ENCODE assay signal across 2 cellular contexts in the genomic region with DNA sequence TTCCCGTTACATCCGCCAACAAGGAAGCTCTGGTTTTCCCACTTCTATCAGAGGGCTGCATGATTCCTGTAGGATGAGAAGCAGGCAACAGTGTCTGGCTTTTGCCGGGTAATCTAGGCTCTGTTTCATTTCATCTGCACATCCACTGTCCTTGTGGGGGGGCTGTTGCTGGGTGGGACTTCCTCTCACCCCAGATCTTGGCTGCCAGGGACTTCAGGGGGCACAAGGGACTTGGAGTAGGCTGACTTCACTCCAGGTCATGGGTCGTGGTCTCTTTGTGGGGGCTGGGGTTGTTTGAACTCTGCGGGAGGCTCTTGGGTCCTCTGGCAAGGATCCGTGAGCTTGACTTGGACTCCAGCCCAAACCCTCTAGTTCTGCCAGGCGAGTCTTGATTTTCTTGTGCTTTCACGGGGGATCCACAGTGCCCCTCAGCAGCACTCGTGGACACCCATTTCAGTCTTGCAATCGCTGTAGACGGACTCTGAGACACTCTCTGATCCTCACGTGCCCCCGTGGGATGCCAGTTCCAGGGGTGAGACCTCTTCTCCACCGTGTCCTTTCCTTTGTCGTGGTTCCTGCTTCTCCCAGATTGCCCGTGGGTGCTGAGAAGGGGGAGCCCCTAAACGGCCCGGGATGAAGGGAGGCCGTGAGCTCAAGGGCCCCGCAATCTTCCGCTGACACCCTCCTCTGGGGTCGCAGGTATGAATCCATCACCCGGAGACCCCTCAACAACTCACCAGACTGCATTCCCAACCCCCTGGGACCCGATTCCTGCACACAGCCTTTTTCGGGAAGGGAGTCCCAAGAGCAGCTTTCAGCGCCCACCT.
TF ChIP-seq lines count a peak whose summit lies in the region.

No MANE protein-coding gene starts in this region.

TF ChIP-seq in SK-N-SH, 30 proteins besides CTCF, POLR2A, EP300 and RAD21 (continued from another document):
- TF ChIP-seq, protein P1, sequence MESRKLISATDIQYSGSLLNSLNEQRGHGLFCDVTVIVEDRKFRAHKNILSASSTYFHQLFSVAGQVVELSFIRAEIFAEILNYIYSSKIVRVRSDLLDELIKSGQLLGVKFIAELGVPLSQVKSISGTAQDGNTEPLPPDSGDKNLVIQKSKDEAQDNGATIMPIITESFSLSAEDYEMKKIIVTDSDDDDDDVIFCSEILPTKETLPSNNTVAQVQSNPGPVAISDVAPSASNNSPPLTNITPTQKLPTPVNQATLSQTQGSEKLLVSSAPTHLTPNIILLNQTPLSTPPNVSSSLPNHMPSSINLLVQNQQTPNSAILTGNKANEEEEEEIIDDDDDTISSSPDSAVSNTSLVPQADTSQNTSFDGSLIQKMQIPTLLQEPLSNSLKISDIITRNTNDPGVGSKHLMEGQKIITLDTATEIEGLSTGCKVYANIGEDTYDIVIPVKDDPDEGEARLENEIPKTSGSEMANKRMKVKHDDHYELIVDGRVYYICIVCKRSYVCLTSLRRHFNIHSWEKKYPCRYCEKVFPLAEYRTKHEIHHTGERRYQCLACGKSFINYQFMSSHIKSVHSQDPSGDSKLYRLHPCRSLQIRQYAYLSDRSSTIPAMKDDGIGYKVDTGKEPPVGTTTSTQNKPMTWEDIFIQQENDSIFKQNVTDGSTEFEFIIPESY (IDR thresholded peaks at IDR 0.05; ENCODE audit: borderline replicate concordance, low read depth): no peak
- TF ChIP-seq FOSL2 (IDR thresholded peaks at IDR 0.05; ENCODE audit: borderline replicate concordance, low read depth): no peak
- TF ChIP-seq ELF1 (IDR thresholded peaks at IDR 0.05): no peak
- no peak for TF ChIP-seq NFIC (IDR thresholded peaks at IDR 0.05; ENCODE audit: borderline replicate concordance)
- TF ChIP-seq NRF1 (IDR thresholded peaks at IDR 0.05; ENCODE audit: low read depth, low read length): no peak
- no peak for TF ChIP-seq POLR2AphosphoS5 (IDR thresholded peaks at IDR 0.05; ENCODE audit: low read depth, low read length)
- no peak for TF ChIP-seq YY1 (IDR thresholded peaks at IDR 0.05; ENCODE audit: low read depth)
- no peak for TF ChIP-seq RCOR1 (IDR thresholded peaks at IDR 0.05; ENCODE audit: low read length)
- no peak for TF ChIP-seq SIN3A (IDR thresholded peaks at IDR 0.05; ENCODE audit: borderline replicate concordance, low read depth, low read length)
- TF ChIP-seq TAF1 (IDR thresholded peaks at IDR 0.05; ENCODE audit: borderline replicate concordance, low read depth, low read length): no peak
- no peak for TF ChIP-seq RFX5 (IDR thresholded peaks at IDR 0.05; ENCODE audit: low read length)
- no peak for TF ChIP-seq EZH2phosphoT487 (IDR thresholded peaks at IDR 0.05; ENCODE audit: borderline replicate concordance, low read depth)

TF ChIP-seq in SK-N-SH treated with all-trans-retinoic acid at 6 μM for 48 hours, 23 proteins besides CTCF, POLR2A, EP300 and RAD21:
- TF ChIP-seq, protein P2, sequence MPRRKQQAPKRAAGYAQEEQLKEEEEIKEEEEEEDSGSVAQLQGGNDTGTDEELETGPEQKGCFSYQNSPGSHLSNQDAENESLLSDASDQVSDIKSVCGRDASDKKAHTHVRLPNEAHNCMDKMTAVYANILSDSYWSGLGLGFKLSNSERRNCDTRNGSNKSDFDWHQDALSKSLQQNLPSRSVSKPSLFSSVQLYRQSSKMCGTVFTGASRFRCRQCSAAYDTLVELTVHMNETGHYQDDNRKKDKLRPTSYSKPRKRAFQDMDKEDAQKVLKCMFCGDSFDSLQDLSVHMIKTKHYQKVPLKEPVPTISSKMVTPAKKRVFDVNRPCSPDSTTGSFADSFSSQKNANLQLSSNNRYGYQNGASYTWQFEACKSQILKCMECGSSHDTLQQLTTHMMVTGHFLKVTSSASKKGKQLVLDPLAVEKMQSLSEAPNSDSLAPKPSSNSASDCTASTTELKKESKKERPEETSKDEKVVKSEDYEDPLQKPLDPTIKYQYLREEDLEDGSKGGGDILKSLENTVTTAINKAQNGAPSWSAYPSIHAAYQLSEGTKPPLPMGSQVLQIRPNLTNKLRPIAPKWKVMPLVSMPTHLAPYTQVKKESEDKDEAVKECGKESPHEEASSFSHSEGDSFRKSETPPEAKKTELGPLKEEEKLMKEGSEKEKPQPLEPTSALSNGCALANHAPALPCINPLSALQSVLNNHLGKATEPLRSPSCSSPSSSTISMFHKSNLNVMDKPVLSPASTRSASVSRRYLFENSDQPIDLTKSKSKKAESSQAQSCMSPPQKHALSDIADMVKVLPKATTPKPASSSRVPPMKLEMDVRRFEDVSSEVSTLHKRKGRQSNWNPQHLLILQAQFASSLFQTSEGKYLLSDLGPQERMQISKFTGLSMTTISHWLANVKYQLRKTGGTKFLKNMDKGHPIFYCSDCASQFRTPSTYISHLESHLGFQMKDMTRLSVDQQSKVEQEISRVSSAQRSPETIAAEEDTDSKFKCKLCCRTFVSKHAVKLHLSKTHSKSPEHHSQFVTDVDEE (CRISPR knock-in tag; IDR thresholded peaks at IDR 0.05): no peak
- TF ChIP-seq ZFP3 (CRISPR knock-in tag; IDR thresholded peaks at IDR 0.05) (no peak), CSDC2 (CRISPR knock-in tag; IDR thresholded peaks at IDR 0.05) (no peak), BACH2 (CRISPR knock-in tag; IDR thresholded peaks at IDR 0.05; ENCODE audit: borderline replicate concordance) (no peak)
- TF ChIP-seq, protein P3, sequence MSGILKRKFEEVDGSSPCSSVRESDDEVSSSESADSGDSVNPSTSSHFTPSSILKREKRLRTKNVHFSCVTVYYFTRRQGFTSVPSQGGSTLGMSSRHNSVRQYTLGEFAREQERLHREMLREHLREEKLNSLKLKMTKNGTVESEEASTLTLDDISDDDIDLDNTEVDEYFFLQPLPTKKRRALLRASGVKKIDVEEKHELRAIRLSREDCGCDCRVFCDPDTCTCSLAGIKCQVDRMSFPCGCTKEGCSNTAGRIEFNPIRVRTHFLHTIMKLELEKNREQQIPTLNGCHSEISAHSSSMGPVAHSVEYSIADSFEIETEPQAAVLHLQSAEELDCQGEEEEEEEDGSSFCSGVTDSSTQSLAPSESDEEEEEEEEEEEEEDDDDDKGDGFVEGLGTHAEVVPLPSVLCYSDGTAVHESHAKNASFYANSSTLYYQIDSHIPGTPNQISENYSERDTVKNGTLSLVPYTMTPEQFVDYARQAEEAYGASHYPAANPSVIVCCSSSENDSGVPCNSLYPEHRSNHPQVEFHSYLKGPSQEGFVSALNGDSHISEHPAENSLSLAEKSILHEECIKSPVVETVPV (CRISPR knock-in tag; IDR thresholded peaks at IDR 0.05): no peak
